ENCODE assay signal across 8 cellular contexts in the genomic region with DNA sequence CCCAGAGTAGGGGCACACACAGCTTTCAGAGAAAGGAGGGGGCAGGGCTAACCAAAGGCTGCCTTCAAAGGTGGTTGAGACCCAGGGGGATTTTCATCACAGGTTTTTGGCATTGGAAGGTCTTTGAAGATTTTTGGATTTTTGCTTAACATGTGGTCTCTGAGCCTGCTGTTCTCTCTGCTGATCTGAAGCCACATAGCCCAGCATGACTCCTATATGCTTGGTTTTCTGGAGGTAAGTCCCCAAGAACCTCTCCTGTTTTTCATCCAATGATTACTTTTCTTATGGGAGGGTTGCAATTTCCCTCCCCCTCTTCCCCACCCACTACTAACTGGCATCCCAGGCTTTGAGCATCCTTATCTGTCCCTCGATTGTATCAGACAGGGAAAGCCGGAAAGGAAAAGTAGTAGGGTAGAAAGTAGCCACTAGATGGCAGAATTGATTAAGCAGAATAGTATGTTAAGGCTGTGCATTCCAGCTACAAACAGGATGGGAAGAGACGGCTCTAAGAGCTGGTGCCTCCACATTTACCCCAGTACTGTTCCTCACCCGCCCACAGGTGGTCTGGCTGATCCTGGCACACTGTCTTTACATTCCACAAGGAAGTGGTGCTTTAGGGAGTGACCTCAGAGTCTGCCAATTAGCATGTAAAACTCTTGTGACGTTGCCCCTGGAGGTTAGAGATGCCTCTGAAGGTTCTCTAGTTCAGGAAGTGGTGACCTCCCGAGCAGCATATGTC.
DNase-seq lines count a peak whose midpoint lies in the region; ATAC-seq lines count a peak whose summit lies in the region.

No MANE protein-coding gene starts in this region.

- H3K4me1 ChIP-seq in right cardiac atrium (ENCODE audit: control insufficient read depth, insufficient read depth, low read length), result no peaks in the 10 kb centered on the region

- no peaks in the 10 kb centered on the region for H3K9me3 ChIP-seq in right cardiac atrium (ENCODE audit: control insufficient read depth, low read length)

- intact Hi-C loops in right cardiac atrium (cut with DNase I), result loop anchor here in 3 of 4 donors (2.0 kb wide), 1 partner anchor 841 kb away; no protein-coding TSS in a partner anchor

- ATAC-seq in GM21390 (IDR thresholded peaks at IDR 0.05; ENCODE audit: unreplicated experiment) (peak; percentile 83), HG03558 (IDR thresholded peaks at IDR 0.05; ENCODE audit: extremely low read depth, unreplicated experiment) (peak; percentile 55), right cardiac atrium (peak; percentile 81 to 85)

- no peaks in the 10 kb centered on the region for H3K27me3 ChIP-seq in right cardiac atrium (ENCODE audit: control insufficient read depth, insufficient read depth)

- peak; percentile 22 for DNase-seq in NK-92 treated with Interleukin-12 subunit alpha and Interleukin-12 subunit beta, amount 100 ng/mL, for 24 hours (lab: John Stamatoyannopoulos, UW)
- DNase-seq in NK-92 (lab: John Stamatoyannopoulos, UW; ENCODE audit: unreplicated experiment), result no peak
- DNase-seq in NCI-H526 treated with DMSO at 0.1 percent for 48 hours (lab: John Stamatoyannopoulos, UW), result peak; percentile 95
- peak; percentile 66 for DNase-seq in amniotic epithelial cell (ENCODE audit: low read depth)
- no peak for DNase-seq in right cardiac atrium
- peak; percentile 14 for DNase-seq in skeletal muscle cell (ENCODE audit: low read depth)

- whole genome bisulfite sequencing in right cardiac atrium, result 6% methylated on average over 6 of the region's 6 CpGs

- H3K4me3 ChIP-seq in right cardiac atrium (ENCODE audit: low read length) (no peak overlapping the region), skeletal muscle cell (ENCODE audit: low read depth, low read length) (no peak overlapping the region)

- H3K27ac ChIP-seq in right cardiac atrium (ENCODE audit: low read length), result no peak overlapping the region

Comparison
In these comparisons a context has a peak if more than half of its experiments do, and no peak if none do; other contexts are left out.
1. DNase-seq: peak in NK-92 treated with Interleukin-12 subunit alpha and Interleukin-12 subunit beta, amount 100 ng/mL, for 24 hours (single experiment), NCI-H526 treated with DMSO at 0.1 percent for 48 hours (single experiment), amniotic epithelial cell (single experiment) and skeletal muscle cell (single experiment); none in NK-92 (single experiment) and right cardiac atrium (0 of 3).
2. Peak in every context shown above with its lines, with median percentiles within 50 percentile points of each other: ATAC-seq.